8 cellular contexts compared by ENCODE assay signal in the genomic region with DNA sequence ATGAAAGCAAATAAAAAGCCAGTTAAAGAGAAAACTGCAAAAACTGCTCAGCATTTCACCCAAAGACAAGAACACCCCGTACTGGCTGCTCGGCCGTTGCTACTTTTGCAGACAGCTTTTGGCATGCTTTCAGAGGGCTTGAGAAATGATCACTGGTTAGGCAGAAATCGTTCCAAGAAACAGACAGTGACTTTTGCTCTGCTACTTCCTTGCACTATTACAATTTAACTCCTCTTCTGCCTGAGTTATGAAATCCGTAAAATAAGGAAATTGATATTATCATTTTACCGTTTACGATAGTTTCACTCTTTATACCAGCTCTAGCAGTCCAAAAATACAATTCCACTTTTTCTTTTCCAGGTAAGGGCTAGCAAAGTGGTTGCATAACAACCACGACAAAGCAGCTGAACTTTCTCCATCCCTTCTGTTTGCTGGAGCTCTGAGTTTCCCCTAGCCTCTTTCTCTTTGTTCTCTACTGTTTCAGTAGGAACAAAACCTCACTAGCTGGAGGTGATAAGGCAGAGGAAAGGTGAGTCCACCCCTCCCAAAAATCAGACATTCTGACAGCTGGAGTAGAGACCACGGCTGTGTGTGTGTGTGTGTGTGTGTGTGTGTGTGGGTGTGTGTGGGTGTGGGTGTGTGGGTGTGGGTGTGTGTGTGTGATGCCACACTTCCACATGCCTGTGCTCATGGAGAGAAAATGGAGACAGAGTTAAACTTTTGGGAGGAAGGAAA.
A peak's percentile ranks its signal among the peaks of the same experiment; 100 is the strongest.
DNase-seq lines count a peak whose midpoint lies in the region; ATAC-seq and TF ChIP-seq lines count a peak whose summit lies in the region.

No MANE protein-coding gene starts in this region.

- peak overlapping the region; percentile 52 to 81 for H3K27ac ChIP-seq in esophagus (ENCODE audit: low read depth in 2 of 2, low read length in 1 of 2)

- peaks cover 6 to 8% of the 10 kb centered on the region in 2 donors for H3K27me3 Mint-ChIP-seq in natural killer cell (ENCODE audit: low read depth in 2 of 2)
- peaks cover 43% of the 10 kb centered on the region for H3K27me3 Mint-ChIP-seq in activated T-helper 2 cell treated with anti-CD3 and anti-CD28 coated beads, Interferon-gamma antibody, Interleukin-2, Interleukin-4, amounts not matched to agents 10 μg/mL and 5 μg/mL and 100 μg/mL, durations not matched to agents 14 hours and 24 hours and 36 hours (ENCODE audit: low read depth)

- H3K4me3 ChIP-seq in esophagus (ENCODE audit: low read depth in 1 of 2, low read length in 2 of 2) = peak overlapping the region in 1 of 2 donors; percentile 15

- H3K36me3 Mint-ChIP-seq in natural killer cell = no peaks in the 10 kb centered on the region
- no peaks in the 10 kb centered on the region for H3K36me3 Mint-ChIP-seq in activated T-helper 2 cell treated with anti-CD3 and anti-CD28 coated beads, Interferon-gamma antibody, Interleukin-2, Interleukin-4, amounts not matched to agents 10 μg/mL and 5 μg/mL and 100 μg/mL, durations not matched to agents 14 hours and 24 hours and 36 hours (ENCODE audit: low read depth)

- intact Hi-C loops in natural killer cell (cut with micrococcal nuclease) = no loop called here
- intact Hi-C loops in activated T-helper 2 cell treated with anti-CD3 and anti-CD28 coated beads, Interferon-gamma antibody, Interleukin-2, Interleukin-4, amounts not matched to agents 10 μg/mL and 5 μg/mL and 100 μg/mL, durations not matched to agents 14 hours and 24 hours and 36 hours (cut with micrococcal nuclease) = loop anchor here (5.0 to 10.0 kb wide), 2 partner anchors 239 to 329 kb away; no protein-coding TSS in a partner anchor

- no peaks in the 10 kb centered on the region for H3K36me3 ChIP-seq in esophagus (ENCODE audit: control insufficient read depth in 2 of 2, insufficient read depth in 2 of 2, low read length in 1 of 2)

- no peak for ATAC-seq in natural killer cell
- ATAC-seq in GM18511 (IDR thresholded peaks at IDR 0.05; ENCODE audit: unreplicated experiment) = no peak

- H3K4me1 Mint-ChIP-seq in natural killer cell = peaks cover 0 to 9% of the 10 kb centered on the region in 2 donors
- peaks cover 24% of the 10 kb centered on the region for H3K4me1 Mint-ChIP-seq in activated T-helper 2 cell treated with anti-CD3 and anti-CD28 coated beads, Interferon-gamma antibody, Interleukin-2, Interleukin-4, amounts not matched to agents 10 μg/mL and 5 μg/mL and 100 μg/mL, durations not matched to agents 14 hours and 24 hours and 36 hours (ENCODE audit: low read depth)

- no peaks in the 10 kb centered on the region for H3K9me3 ChIP-seq in esophagus (ENCODE audit: control insufficient read depth in 2 of 2, insufficient read depth in 1 of 2, low read depth in 1 of 2, low read length in 1 of 2)

- peaks cover 7 to 19% of the 10 kb centered on the region in 2 donors for H3K4me1 ChIP-seq in esophagus (ENCODE audit: control insufficient read depth in 2 of 2, insufficient read depth in 2 of 2, low read length in 1 of 2)

- H3K4me3 Mint-ChIP-seq in natural killer cell = peak overlapping the region; percentile 68
- no peak overlapping the region for H3K4me3 Mint-ChIP-seq in activated T-helper 2 cell treated with anti-CD3 and anti-CD28 coated beads, Interferon-gamma antibody, Interleukin-2, Interleukin-4, amounts not matched to agents 10 μg/mL and 5 μg/mL and 100 μg/mL, durations not matched to agents 14 hours and 24 hours and 36 hours (ENCODE audit: low read depth)

- no peak for TF ChIP-seq CTCF in natural killer cell (IDR thresholded peaks at IDR 0.05)

- H3K27ac Mint-ChIP-seq in natural killer cell = peak overlapping the region in 1 of 2 donors; percentile 15
- no peak overlapping the region for H3K27ac Mint-ChIP-seq in activated T-helper 2 cell treated with anti-CD3 and anti-CD28 coated beads, Interferon-gamma antibody, Interleukin-2, Interleukin-4, amounts not matched to agents 10 μg/mL and 5 μg/mL and 100 μg/mL, durations not matched to agents 14 hours and 24 hours and 36 hours

- 8 to 11% methylated on average over 9 of the region's 9 CpGs for whole genome bisulfite sequencing in esophagus, 2 donors

- no peaks in the 10 kb centered on the region for H3K9me3 Mint-ChIP-seq in natural killer cell
- no peaks in the 10 kb centered on the region for H3K9me3 Mint-ChIP-seq in activated T-helper 2 cell treated with anti-CD3 and anti-CD28 coated beads, Interferon-gamma antibody, Interleukin-2, Interleukin-4, amounts not matched to agents 10 μg/mL and 5 μg/mL and 100 μg/mL, durations not matched to agents 14 hours and 24 hours and 36 hours

- DNase-seq in AG08395 (ENCODE audit: low spot score) (peak; percentile 49), NOMO-1 treated with DMSO at 0.1 percent for 48 hours (lab: John Stamatoyannopoulos, UW; ENCODE audit: unreplicated experiment) (peak; percentile 78), natural killer cell (no peak), COLO829 (ENCODE audit: low spot score) (no peak), NCI-H524 treated with DMSO at 0.1 percent for 48 hours (lab: John Stamatoyannopoulos, UW) (no peak)
- DNase-seq in activated T-helper 2 cell treated with anti-CD3 and anti-CD28 coated beads, Interferon-gamma antibody, Interleukin-2, Interleukin-4, amounts not matched to agents 10 μg/mL and 5 μg/mL and 100 μg/mL, durations not matched to agents 14 hours and 24 hours and 36 hours (ENCODE audit: low spot score) = no peak

- H3K27me3 ChIP-seq in esophagus (ENCODE audit: control insufficient read depth in 1 of 2, insufficient read depth in 2 of 2, low read length in 2 of 2) = no peaks in the 10 kb centered on the region

Comparison
In these comparisons a context has a peak if more than half of its experiments do, and no peak if none do; other contexts are left out.
1. DNase-seq: peak in AG08395 (single experiment) and NOMO-1 treated with DMSO at 0.1 percent for 48 hours (single experiment); none in natural killer cell (single experiment), COLO829 (single experiment), NCI-H524 treated with DMSO at 0.1 percent for 48 hours (single experiment) and activated T-helper 2 cell treated with anti-CD3 and anti-CD28 coated beads, Interferon-gamma antibody, Interleukin-2, Interleukin-4, amounts not matched to agents 10 μg/mL and 5 μg/mL and 100 μg/mL, durations not matched to agents 14 hours and 24 hours and 36 hours (single experiment).